12 cellular contexts compared by ENCODE assay signal in the genomic region with DNA sequence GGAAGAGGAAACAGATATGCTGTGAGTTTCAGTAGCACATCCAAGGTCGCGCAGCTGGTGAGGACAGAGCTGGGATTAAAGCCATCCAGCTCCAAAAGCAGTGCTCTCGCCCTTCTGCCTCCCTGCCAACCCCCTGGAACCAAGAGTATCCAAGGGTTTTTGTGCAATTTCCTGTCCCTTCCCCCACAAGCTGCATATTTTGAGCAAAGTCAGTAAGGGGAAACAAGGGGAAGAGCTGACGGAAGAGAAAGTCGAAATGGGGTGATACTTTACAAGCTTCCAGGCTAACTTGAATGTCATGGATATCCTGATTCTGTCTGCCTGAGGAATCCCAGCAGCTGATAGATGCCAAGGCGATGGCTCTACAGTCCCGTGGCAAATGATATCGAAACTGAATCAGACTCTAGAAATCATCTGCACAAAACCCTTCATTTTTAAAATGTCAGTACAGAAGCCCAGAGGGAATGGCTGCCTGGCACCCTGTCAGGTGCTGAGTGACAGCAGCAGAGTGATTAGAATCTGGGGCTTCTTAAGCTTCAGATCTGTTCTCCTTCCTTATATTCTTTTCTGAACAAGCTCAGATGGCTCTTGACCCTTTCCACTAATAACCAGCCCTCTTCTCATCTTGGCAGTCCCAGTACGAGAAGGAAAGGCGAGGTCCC. TPM values are rescaled to one million over a fixed set of nuclear protein-coding genes. Genes with fewer than 3 reads are reported as not detected.
A peak's percentile ranks its signal among the peaks of the same experiment; 100 is the strongest.
DNase-seq lines count a peak whose midpoint lies in the region; ATAC-seq and TF ChIP-seq lines count a peak whose summit lies in the region.
"Had no signal": no experiment of that assay in that cellular context is flagged by ENCODE, and none has a peak within 500 bp of the region (broad histone marks: within the 10 kb centered on the region; RNA-seq: fewer than 3 reads in every experiment).

No MANE protein-coding gene starts in this region.

- H3K27me3 ChIP-seq in colonic mucosa (no peaks in the 10 kb centered on the region), stomach (no peaks in the 10 kb centered on the region)

- CTCF ChIA-PET in HEK293T (lab: Yijun Ruan, JAX) = no interaction called here
- CTCF ChIA-PET in RWPE1 (lab: Yijun Ruan, JAX) = no interaction called here

- H3K9ac ChIP-seq in colonic mucosa (ENCODE audit: low read depth in 2 of 2, low read length in 2 of 2) = peak overlapping the region in 1 of 2 donors; percentile 3

- peak overlapping the region; percentile 48 for H3K27ac Mint-ChIP-seq in HFFc6
- H3K27ac Mint-ChIP-seq in activated CD4-positive, alpha-beta T cell treated with anti-CD3 and anti-CD28 coated beads, Interleukin-2, amount 10 ng/mL, durations not matched to agents 24 days and 14 days = no peak overlapping the region
- H3K27ac Mint-ChIP-seq: immature natural killer cell had no signal

- no peak for TF ChIP-seq POLR2A in stomach (IDR thresholded peaks at IDR 0.05)

- H3K27me3 Mint-ChIP-seq in HFFc6 (ENCODE audit: insufficient read depth) = peaks cover 6% of the 10 kb centered on the region
- H3K27me3 Mint-ChIP-seq in activated CD4-positive, alpha-beta T cell treated with anti-CD3 and anti-CD28 coated beads, Interleukin-2, amount 10 ng/mL, durations not matched to agents 24 days and 14 days = peaks cover 7% of the 10 kb centered on the region

- no peaks in the 10 kb centered on the region; the same call in 1 of the 2 replicates for H3K36me3 Mint-ChIP-seq in HFFc6 (ENCODE audit: low read depth)
- no peaks in the 10 kb centered on the region for H3K36me3 Mint-ChIP-seq in activated CD4-positive, alpha-beta T cell treated with anti-CD3 and anti-CD28 coated beads, Interleukin-2, amount 10 ng/mL, durations not matched to agents 24 days and 14 days (ENCODE audit: low read depth)
- H3K36me3 Mint-ChIP-seq: immature natural killer cell had no signal

- intact Hi-C loops in colonic mucosa (cut with DNase I) = no loop called here
- intact Hi-C loops in stomach (cut with DNase I; ENCODE audit: low total_unique reads) = no loop called here
- intact Hi-C loops in activated CD4-positive, alpha-beta T cell treated with anti-CD3 and anti-CD28 coated beads, Interleukin-2, amount 10 ng/mL, durations not matched to agents 24 days and 14 days (cut with micrococcal nuclease) = no loop called here

- DNase-seq in HFFc6 (no peak), colonic mucosa (peak; percentile 50), left lobe of liver (ENCODE audit: low spot score) (no peak), stomach (no peak), HEK293T (ENCODE audit: extremely low spot score) (no peak), RWPE1 (ENCODE audit: low spot score) (no peak)
- no peak for DNase-seq in activated CD4-positive, alpha-beta T cell treated with anti-CD3 and anti-CD28 coated beads, Interleukin-2, amount 10 ng/mL, durations not matched to agents 24 days and 14 days
- DNase-seq: immature natural killer cell; RPMI8226; stimulated activated CD4-positive, alpha-beta T cell treated with anti-CD3 and anti-CD28 coated beads, Interleukin-4, amount 100 ng/mL, for 1 hour had no signal

- peak overlapping the region; percentile 80 for H3K4me3 Mint-ChIP-seq in HFFc6
- H3K4me3 Mint-ChIP-seq in activated CD4-positive, alpha-beta T cell treated with anti-CD3 and anti-CD28 coated beads, Interleukin-2, amount 10 ng/mL, durations not matched to agents 24 days and 14 days = no peak overlapping the region
- H3K4me3 Mint-ChIP-seq: central memory CD8-positive, alpha-beta T cell; immature natural killer cell had no signal

- H3K27ac ChIP-seq in colonic mucosa (peak overlapping the region; percentile 65), stomach (peak overlapping the region; percentile 41 to 71 (median 66)), RWPE1 (no peak overlapping the region)

- POLR2A ChIA-PET in HEK293T (lab: Yijun Ruan, JAX) = no interaction called here
- POLR2A ChIA-PET in RWPE1 (lab: Yijun Ruan, JAX; ENCODE audit: low non-redundant PET) = no interaction called here

- H3K9me3 ChIP-seq in colonic mucosa = no peaks in the 10 kb centered on the region
- no peaks in the 10 kb centered on the region for H3K9me3 ChIP-seq in stomach

- H3K4me1 Mint-ChIP-seq in HFFc6 (ENCODE audit: low read depth) = peaks cover 17% of the 10 kb centered on the region
- no peaks in the 10 kb centered on the region for H3K4me1 Mint-ChIP-seq in activated CD4-positive, alpha-beta T cell treated with anti-CD3 and anti-CD28 coated beads, Interleukin-2, amount 10 ng/mL, durations not matched to agents 24 days and 14 days
- H3K4me1 Mint-ChIP-seq: central memory CD8-positive, alpha-beta T cell; immature natural killer cell had no signal

- H3K4me1 ChIP-seq in colonic mucosa (no peaks in the 10 kb centered on the region), stomach (peaks cover 0 to 20% (median 6%) of the 10 kb centered on the region in 4 donors)

- peaks cover 18% of the 10 kb centered on the region; the same call in 1 of the 2 replicates for H3K9me3 Mint-ChIP-seq in HFFc6
- H3K9me3 Mint-ChIP-seq in activated CD4-positive, alpha-beta T cell treated with anti-CD3 and anti-CD28 coated beads, Interleukin-2, amount 10 ng/mL, durations not matched to agents 24 days and 14 days = peaks cover 3% of the 10 kb centered on the region
- H3K9me3 Mint-ChIP-seq: central memory CD8-positive, alpha-beta T cell had no signal

- ATAC-seq in left lobe of liver = peak; percentile 39
- no peak for ATAC-seq in HG02852 (IDR thresholded peaks at IDR 0.05; ENCODE audit: unreplicated experiment)

- TF ChIP-seq CTCF in HFFc6 (IDR thresholded peaks at IDR 0.05) = no peak
- no peak for TF ChIP-seq CTCF in colonic mucosa (IDR thresholded peaks at IDR 0.05)
- TF ChIP-seq CTCF in stomach (IDR thresholded peaks at IDR 0.05) = no peak
- TF ChIP-seq CTCF in RWPE1 (conservative IDR thresholded peaks at IDR 0.05; ENCODE audit: low read depth) = no peak

- H3K36me3 ChIP-seq in colonic mucosa = no peaks in the 10 kb centered on the region
- no peaks in the 10 kb centered on the region for H3K36me3 ChIP-seq in stomach

- no peak for TF ChIP-seq EP300 in stomach (IDR thresholded peaks at IDR 0.05)

- H3K4me3 ChIP-seq in colonic mucosa (no peak overlapping the region), stomach (peak overlapping the region in 2 of 4 donors; percentile 16 to 20)

- WGBS in stomach, 5 donors = 57 to 67% (median 62%) methylated on average over 10 of the region's 10 CpGs

TF ChIP-seq in HEK293T, 16 proteins besides CTCF, POLR2A, EP300 and RAD21:
- TF ChIP-seq BHLHE40 (IDR thresholded peaks at IDR 0.05; ENCODE audit: borderline replicate concordance) (no peak), TARDBP (IDR thresholded peaks at IDR 0.05) (no peak), ARNT (IDR thresholded peaks at IDR 0.05) (no peak), CTBP1 (IDR thresholded peaks at IDR 0.05; ENCODE audit: borderline replicate concordance) (no peak), LEF1 (IDR thresholded peaks at IDR 0.05; ENCODE audit: borderline replicate concordance) (no peak), L3MBTL2 (conservative IDR thresholded peaks at IDR 0.05) (no peak), NFRKB (IDR thresholded peaks at IDR 0.05) (no peak), ELF4 (IDR thresholded peaks at IDR 0.05) (no peak), FOXA1 (IDR thresholded peaks at IDR 0.05) (no peak), FOXK2 (IDR thresholded peaks at IDR 0.05) (no peak), HDGF (IDR thresholded peaks at IDR 0.05; ENCODE audit: borderline replicate concordance) (no peak), SUZ12 (IDR thresholded peaks at IDR 0.05) (no peak), ZNF384 (IDR thresholded peaks at IDR 0.05) (no peak), FOXM1 (IDR thresholded peaks at IDR 0.05; ENCODE audit: borderline replicate concordance) (no peak), SP1 (IDR thresholded peaks at IDR 0.05) (no peak)
- TF ChIP-seq, protein P1, sequence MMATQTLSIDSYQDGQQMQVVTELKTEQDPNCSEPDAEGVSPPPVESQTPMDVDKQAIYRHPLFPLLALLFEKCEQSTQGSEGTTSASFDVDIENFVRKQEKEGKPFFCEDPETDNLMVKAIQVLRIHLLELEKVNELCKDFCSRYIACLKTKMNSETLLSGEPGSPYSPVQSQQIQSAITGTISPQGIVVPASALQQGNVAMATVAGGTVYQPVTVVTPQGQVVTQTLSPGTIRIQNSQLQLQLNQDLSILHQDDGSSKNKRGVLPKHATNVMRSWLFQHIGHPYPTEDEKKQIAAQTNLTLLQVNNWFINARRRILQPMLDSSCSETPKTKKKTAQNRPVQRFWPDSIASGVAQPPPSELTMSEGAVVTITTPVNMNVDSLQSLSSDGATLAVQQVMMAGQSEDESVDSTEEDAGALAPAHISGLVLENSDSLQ (IDR thresholded peaks at IDR 0.05) = no peak

RNA-seq across cellular contexts. Expression of a gene that starts 42.9 kb away (rescaled TPM):
- not detected for total RNA-seq in HFFc6 (2021; fragmentation: NEBNext Ultra II Directional; extraction: Animal tissue kit (Norgen Biotek cat#: 25700))
- total RNA-seq in colonic mucosa (under 1 TPM in 1 of 2 donors, not detected in 1; 0.45 TPM), left lobe of liver (not detected), stomach (under 1 TPM in 1 of 5 donors, not detected in 4; 0.92 TPM)
- 1 to 10 TPM in 1 of 3 donors, under 1 TPM in 1, not detected in 1; 0.65 to 2.7 TPM for polyA plus RNA-seq in stomach
- not detected in 2 replicates for total RNA-seq in activated CD4-positive, alpha-beta T cell treated with anti-CD3 and anti-CD28 coated beads, Interleukin-2, amount 10 ng/mL, durations not matched to agents 24 days and 14 days
- polyA plus RNA-seq: immature natural killer cell had no signal
